In genomic region chr10:93894516-93895378, GRCh38 we compare ENCODE assay signal across 8 cellular contexts. TPM values are rescaled to one million over a fixed set of nuclear protein-coding genes. Genes with fewer than 3 reads are reported as not detected.
DNase-seq lines count a peak whose midpoint lies in the region; ATAC-seq and TF ChIP-seq lines count a peak whose summit lies in the region.

No MANE protein-coding gene starts in this region.

- ATAC-seq in naive thymus-derived CD4-positive, alpha-beta T cell: no peak
- ATAC-seq in GM21367 (IDR thresholded peaks at IDR 0.05; ENCODE audit: unreplicated experiment): no peak

- H3K27ac ChIP-seq in OCI-LY7 (ENCODE audit: low read depth, low read length, poor library complexity, severe bottlenecking) (no peak overlapping the region), duodenal mucosa (ENCODE audit: low read depth, low read length) (no peak overlapping the region)
- H3K27ac ChIP-seq in naive thymus-derived CD4-positive, alpha-beta T cell (ENCODE audit: low read depth, low read length): peak overlapping the region; percentile 62

- H3K79me2 ChIP-seq in OCI-LY7 (ENCODE audit: insufficient read depth, low read depth, low read length): no peaks in the 10 kb centered on the region

- H3K4me3 ChIP-seq in OCI-LY7 (ENCODE audit: low read depth, low read length, poor library complexity, severe bottlenecking) (peak overlapping the region; percentile 73), duodenal mucosa (ENCODE audit: low read depth in 1 of 2, low read length in 2 of 2) (peak overlapping the region; percentile 90 to 93)
- H3K4me3 ChIP-seq in naive thymus-derived CD4-positive, alpha-beta T cell (ENCODE audit: low read length): peak overlapping the region; percentile 72

- peak overlapping the region; percentile 81 for H3K27ac Mint-ChIP-seq in activated CD4-positive, alpha-beta T cell treated with anti-CD3 and anti-CD28 coated beads, Interleukin-2, amount 10 ng/mL, durations not matched to agents 7 days and 5 days
- peak overlapping the region; percentile 46 to 78 (median 65) for H3K27ac Mint-ChIP-seq in naive thymus-derived CD4-positive, alpha-beta T cell

- TF ChIP-seq CTCF in OCI-LY7 (conservative IDR thresholded peaks at IDR 0.05; ENCODE audit: low read length): no peak

- no peaks in the 10 kb centered on the region for H4K20me1 ChIP-seq in OCI-LY7 (ENCODE audit: insufficient read depth, low read length)

- POLR2A ChIA-PET in activated CD4-positive, alpha-beta T cell treated with anti-CD3 and anti-CD28 coated beads, Interleukin-2, amount 10 ng/mL, durations not matched to agents 7 days and 5 days (lab: Charles Lee): no interaction called here
- POLR2A ChIA-PET in OCI-LY7 (lab: Charles Lee): interaction anchor here (0.6 to 2.3 kb wide), 2 partner anchors 12 to 1052 kb away, joined by 7 to 11 read pairs; no protein-coding TSS in a partner anchor
- POLR2A ChIA-PET in naive thymus-derived CD4-positive, alpha-beta T cell (lab: Charles Lee): interaction anchor here (1.1 to 1.6 kb wide), 3 partner anchors 11 to 193 kb away, joined by 3 to 8 read pairs (median 6); partner anchors contain the start of gene FRA10AC1

- H3K27me3 Mint-ChIP-seq in activated CD4-positive, alpha-beta T cell treated with anti-CD3 and anti-CD28 coated beads, Interleukin-2, amount 10 ng/mL, durations not matched to agents 7 days and 5 days: peaks cover 3% of the 10 kb centered on the region
- H3K27me3 Mint-ChIP-seq in naive thymus-derived CD4-positive, alpha-beta T cell: peaks cover 0 to 9% (median 7%) of the 10 kb centered on the region in 5 donors

- H3K9me3 Mint-ChIP-seq in activated CD4-positive, alpha-beta T cell treated with anti-CD3 and anti-CD28 coated beads, Interleukin-2, amount 10 ng/mL, durations not matched to agents 7 days and 5 days: no peaks in the 10 kb centered on the region
- H3K9me3 Mint-ChIP-seq in naive thymus-derived CD4-positive, alpha-beta T cell: no peaks in the 10 kb centered on the region

- H3K9me2 ChIP-seq in OCI-LY7 (ENCODE audit: insufficient read depth, low read length): no peaks in the 10 kb centered on the region

- intact Hi-C loops in OCI-LY7 (cut with micrococcal nuclease; ENCODE audit: unreplicated experiment): loop anchor here (10.0 kb wide), 1 partner anchor 190 kb away; the partner anchor contains the start of gene FRA10AC1
- intact Hi-C loops in naive thymus-derived CD4-positive, alpha-beta T cell (cut with micrococcal nuclease): loop anchor here (1.0 to 10.0 kb wide), 5 partner anchors 11 to 1970 kb away; partner anchors contain the start of genes BTAF1 (in 1 of the 2), CEP55 (in 1 of the 2), FRA10AC1 (in 1 of the 2) and HELLS (in 1 of the 2)

- H3K9ac ChIP-seq in duodenal mucosa (ENCODE audit: low read depth in 1 of 2, low read length in 2 of 2): peak overlapping the region; percentile 53 to 90

- peaks cover 8% of the 10 kb centered on the region for H3K36me3 Mint-ChIP-seq in activated CD4-positive, alpha-beta T cell treated with anti-CD3 and anti-CD28 coated beads, Interleukin-2, amount 10 ng/mL, durations not matched to agents 7 days and 5 days (ENCODE audit: low read depth)
- peaks cover 0 to 15% (median 8%) of the 10 kb centered on the region in 5 donors for H3K36me3 Mint-ChIP-seq in naive thymus-derived CD4-positive, alpha-beta T cell

- H3K4me1 Mint-ChIP-seq in activated CD4-positive, alpha-beta T cell treated with anti-CD3 and anti-CD28 coated beads, Interleukin-2, amount 10 ng/mL, durations not matched to agents 7 days and 5 days: peaks cover 37% of the 10 kb centered on the region
- H3K4me1 Mint-ChIP-seq in naive thymus-derived CD4-positive, alpha-beta T cell: peaks cover 23 to 47% (median 40%) of the 10 kb centered on the region in 7 donors

- H3K4me2 ChIP-seq in OCI-LY7 (ENCODE audit: low read length): peak overlapping the region; percentile 79

- H3K9me3 ChIP-seq in OCI-LY7 (ENCODE audit: low read length) (no peaks in the 10 kb centered on the region), duodenal mucosa (ENCODE audit: control insufficient read depth in 1 of 2, low read length in 2 of 2) (no peaks in the 10 kb centered on the region)
- no peaks in the 10 kb centered on the region for H3K9me3 ChIP-seq in naive thymus-derived CD4-positive, alpha-beta T cell (ENCODE audit: control insufficient read depth in 2 of 3, low read length in 3 of 3)

- H3K36me3 ChIP-seq in OCI-LY7 (ENCODE audit: insufficient read depth, low read length): no peaks in the 10 kb centered on the region
- H3K36me3 ChIP-seq in duodenal mucosa (ENCODE audit: control insufficient read depth in 1 of 2, insufficient read depth in 2 of 2, low read length in 2 of 2): no peaks in the 10 kb centered on the region
- H3K36me3 ChIP-seq in naive thymus-derived CD4-positive, alpha-beta T cell (ENCODE audit: control insufficient read depth in 2 of 3, insufficient read depth in 3 of 3, low read length in 3 of 3): no peaks in the 10 kb centered on the region

- peak overlapping the region; percentile 100 for H2AFZ ChIP-seq in OCI-LY7 (ENCODE audit: low read length)

- H3K4me3 Mint-ChIP-seq in activated CD4-positive, alpha-beta T cell treated with anti-CD3 and anti-CD28 coated beads, Interleukin-2, amount 10 ng/mL, durations not matched to agents 7 days and 5 days: peak overlapping the region; percentile 76
- H3K4me3 Mint-ChIP-seq in naive thymus-derived CD4-positive, alpha-beta T cell: peak overlapping the region; percentile 77 to 90 (median 86)

- no peak for DNase-seq in activated CD4-positive, alpha-beta T cell treated with anti-CD3 and anti-CD28 coated beads, Interleukin-2, amount 10 ng/mL, durations not matched to agents 7 days and 5 days
- DNase-seq in activated CD4-positive, alpha-beta T cell treated with anti-CD3 and anti-CD28 coated beads, Interleukin-2, amount 50 U/mL, for 4 hours: no peak
- DNase-seq in OCI-LY7 (ENCODE audit: low spot score) (peak; percentile 16), NCI-H2171 treated with DMSO at 0.1 percent for 48 hours (lab: John Stamatoyannopoulos, UW) (no peak), NCI-H1930 (lab: John Stamatoyannopoulos, UW) (no peak)
- DNase-seq in naive thymus-derived CD4-positive, alpha-beta T cell: peak in 1 of 9 donors; percentile 21

- no TSS peak for BruUV-seq in OCI-LY7 (replicated peaks; lab: Mats Ljungman, UMichigan)

- H3K4me1 ChIP-seq in OCI-LY7 (ENCODE audit: insufficient read depth, low read length, poor library complexity, severe bottlenecking): peaks cover 15% of the 10 kb centered on the region
- peaks cover 23 to 38% of the 10 kb centered on the region in 2 donors for H3K4me1 ChIP-seq in duodenal mucosa (ENCODE audit: control insufficient read depth in 1 of 2, insufficient read depth in 2 of 2, low read length in 2 of 2)
- peaks cover 6 to 18% of the 10 kb centered on the region in 2 donors for H3K4me1 ChIP-seq in naive thymus-derived CD4-positive, alpha-beta T cell (ENCODE audit: control insufficient read depth in 2 of 2, insufficient read depth in 2 of 2, low read length in 2 of 2)

- CTCF ChIA-PET in activated CD4-positive, alpha-beta T cell treated with anti-CD3 and anti-CD28 coated beads, Interleukin-2, amount 10 ng/mL, durations not matched to agents 7 days and 5 days (lab: Charles Lee): interaction anchor here (0.6 to 1.7 kb wide), 4 partner anchors 11 to 71 kb away, joined by 3 to 4 read pairs (median 3); no protein-coding TSS in a partner anchor
- CTCF ChIA-PET in OCI-LY7 (lab: Charles Lee; ENCODE audit: unreplicated experiment): interaction anchor here (1.7 kb wide), 1 partner anchor 10 kb away, joined by 4 read pairs; no protein-coding TSS in a partner anchor
- CTCF ChIA-PET in naive thymus-derived CD4-positive, alpha-beta T cell (lab: Charles Lee): interaction anchor here (0.6 kb wide), 2 partner anchors 73 to 460 kb away, joined by 3 to 5 read pairs; no protein-coding TSS in a partner anchor

- no peaks in the 10 kb centered on the region for H3K27me3 ChIP-seq in duodenal mucosa (ENCODE audit: control insufficient read depth in 1 of 2, insufficient read depth in 2 of 2, low read length in 2 of 2)
- H3K27me3 ChIP-seq in naive thymus-derived CD4-positive, alpha-beta T cell (ENCODE audit: control insufficient read depth in 2 of 2, insufficient read depth in 2 of 2, low read length in 2 of 2): no peaks in the 10 kb centered on the region

RNA-seq across cellular contexts. Expression of gene SLC35G1, which starts 1.0 kb away (rescaled TPM):
- total RNA-seq in activated CD4-positive, alpha-beta T cell treated with anti-CD3 and anti-CD28 coated beads, Interleukin-2, amount 10 ng/mL, durations not matched to agents 7 days and 5 days: 1 to 10 TPM; 3.0 to 4.4 TPM
- 5.9 and 6.0 TPM in 2 replicates for total RNA-seq in OCI-LY7 (2014; rRNA removed; shearing (Covaris generic))
- total RNA-seq in OCI-LY7 (2022): 6.0 and 6.9 TPM in 2 replicates
- 1 to 10 TPM; 2.4 to 7.2 (median 3.5) TPM for total RNA-seq in naive thymus-derived CD4-positive, alpha-beta T cell
- 1 to 10 TPM; 4.5 TPM for polyA plus RNA-seq in naive thymus-derived CD4-positive, alpha-beta T cell
